ENCODE assay signal across 33 cellular contexts in the genomic region with DNA sequence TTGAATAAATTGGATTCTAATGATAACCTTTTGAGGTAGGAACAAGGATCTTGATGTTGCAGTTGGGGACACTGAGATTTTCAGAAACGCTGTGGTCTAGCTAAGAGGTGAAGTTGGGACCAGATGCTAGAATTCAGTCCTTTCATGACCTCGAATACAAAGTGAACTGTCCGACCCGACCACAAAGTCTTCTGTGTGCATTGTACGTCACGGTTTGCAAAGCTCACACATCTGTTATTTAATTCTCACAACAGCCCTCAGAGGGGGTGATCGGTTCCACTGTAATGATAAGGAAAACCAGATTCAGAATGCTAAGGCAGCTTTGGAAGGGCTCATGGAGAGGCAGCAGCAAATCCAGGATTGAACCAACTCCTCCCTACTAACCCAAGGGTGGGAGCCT. TPM values are rescaled to one million over a fixed set of nuclear protein-coding genes. Genes with fewer than 3 reads are reported as not detected.
"Had no signal": no experiment of that assay in that cellular context is flagged by ENCODE, and none has a peak within 500 bp of the region (broad histone marks: within the 10 kb centered on the region; RNA-seq: fewer than 3 reads in every experiment).

No MANE protein-coding gene starts in this region.

- DNase-seq: activated CD4-positive, alpha-beta memory T cell treated with anti-CD3 and anti-CD28 coated beads for 36 hours; activated CD4-positive, alpha-beta T cell treated with anti-CD3 and anti-CD28 coated beads, Interleukin-2, amount 10 ng/mL, durations not matched to agents 24 days and 14 days; activated CD8-positive, alpha-beta memory T cell treated with anti-CD3 and anti-CD28 coated beads, Interleukin-2, amount 50 U/mL, for 4 hours; activated naive CD4-positive, alpha-beta T cell treated with anti-CD3 and anti-CD28 coated beads, Interleukin-2, amount 10 ng/mL, durations not matched to agents 7 days and 5 days; activated naive CD8-positive, alpha-beta T cell treated with anti-CD3 and anti-CD28 coated beads, Interleukin-2, amount 10 ng/mL, durations not matched to agents 7 days and 5 days; activated T-cell treated with anti-CD3 and anti-CD28 coated beads, Interleukin-2, amount 50 U/mL, for 1 hour; brain microvascular endothelial cell; central memory CD4-positive, alpha-beta T cell; esophagus squamous epithelium; hippocampal formation; left colon; lower lobe of right lung; mesenchymal stem cell; natural killer cell; stimulated activated CD4-positive, alpha-beta T cell treated with anti-CD3 and anti-CD28 coated beads, Interleukin-15, amount 100 ng/mL, for 24 hours; stimulated activated naive CD4-positive, alpha-beta T cell; SW 1271; T-helper 9 cell; transverse colon had no signal

- H2AFZ ChIP-seq: neural progenitor cell had no signal

- H3K4me2 ChIP-seq: neural progenitor cell had no signal

- H3K9me3 ChIP-seq: ascending aorta, esophagus squamous epithelium, gastroesophageal sphincter, lower lobe of right lung, suprapubic skin, transverse colon had no signal

- H3K9ac ChIP-seq: neural progenitor cell had no signal

- H3K27me3 ChIP-seq: ascending aorta, neural progenitor cell had no signal

- FAIRE-seq: kidney, TTC549, urothelium cell line had no signal

- H3K27ac ChIP-seq: ascending aorta, brain microvascular endothelial cell, esophagus squamous epithelium, gastroesophageal sphincter, lower lobe of right lung, neural progenitor cell, suprapubic skin, transverse colon, VCaP had no signal

- H3K36me3 ChIP-seq: ascending aorta, brain microvascular endothelial cell, esophagus squamous epithelium, gastroesophageal sphincter, lower lobe of right lung, neural progenitor cell, suprapubic skin, transverse colon had no signal

- ATAC-seq: activated CD4-positive, CD25-positive, alpha-beta regulatory T cell treated with anti-CD3 and anti-CD28 coated beads, Interleukin-2, amount 50 U/mL, for 24 hours; left colon; lower lobe of right lung; natural killer cell had no signal

- H3K4me3 ChIP-seq: ascending aorta, esophagus squamous epithelium, gastroesophageal sphincter, lower lobe of right lung, neural progenitor cell, suprapubic skin, transverse colon had no signal

RNA-seq across cellular contexts. Expression of a gene that starts 16.6 kb away (rescaled TPM):
- total RNA-seq: activated CD4-positive, alpha-beta memory T cell treated with anti-CD3 and anti-CD28 coated beads for 36 hours; activated CD4-positive, alpha-beta T cell treated with anti-CD3 and anti-CD28 coated beads, Interleukin-2, amount 10 ng/mL, durations not matched to agents 24 days and 14 days; activated CD8-positive, alpha-beta memory T cell treated with anti-CD3 and anti-CD28 coated beads for 36 hours; activated naive CD8-positive, alpha-beta T cell treated with anti-CD3 and anti-CD28 coated beads, Interleukin-2, amount 10 ng/mL, durations not matched to agents 7 days and 5 days; activated T-helper 1 cell treated with anti-CD3 and anti-CD28 coated beads, Interleukin-12 subunit alpha, Interleukin-12 subunit beta, Interleukin-2, Interleukin-4 antibody, amounts not matched to agents 30 ng/mL and 10 ng/mL and 1 ng/mL, durations not matched to agents 14 hours and 24 hours and 36 hours; ascending aorta; gastroesophageal sphincter; mononuclear cell; natural killer cell; posterior vena cava had no signal

RNA-seq across cellular contexts. Expression of a gene that starts 37.5 kb away (rescaled TPM):
- total RNA-seq: activated CD4-positive, alpha-beta memory T cell treated with anti-CD3 and anti-CD28 coated beads for 36 hours; activated CD4-positive, alpha-beta T cell treated with anti-CD3 and anti-CD28 coated beads, Interleukin-2, amount 10 ng/mL, durations not matched to agents 24 days and 14 days; activated CD8-positive, alpha-beta memory T cell treated with anti-CD3 and anti-CD28 coated beads for 36 hours; activated naive CD8-positive, alpha-beta T cell treated with anti-CD3 and anti-CD28 coated beads, Interleukin-2, amount 10 ng/mL, durations not matched to agents 7 days and 5 days; activated T-helper 1 cell treated with anti-CD3 and anti-CD28 coated beads, Interleukin-12 subunit alpha, Interleukin-12 subunit beta, Interleukin-2, Interleukin-4 antibody, amounts not matched to agents 30 ng/mL and 10 ng/mL and 1 ng/mL, durations not matched to agents 14 hours and 24 hours and 36 hours; gastroesophageal sphincter; mononuclear cell; natural killer cell; omental fat pad had no signal

RNA-seq across cellular contexts. Expression of a gene that starts 39.7 kb away (rescaled TPM):
- total RNA-seq: natural killer cell had no signal
